8 cellular contexts compared by ENCODE assay signal in genomic region chr20:58388882-58389323, GRCh38. TPM values are rescaled to one million over a fixed set of nuclear protein-coding genes. Genes with fewer than 3 reads are reported as not detected.
DNase-seq lines count a peak whose midpoint lies in the region; ATAC-seq and TF ChIP-seq lines count a peak whose summit lies in the region.

VAPB (plus strand) TSS chr20:58389229; CDS start chr20:58389460, 231 bp downstream.

- H3K4me1 Mint-ChIP-seq in T-helper 2 cell treated with Interferon-gamma antibody and Interleukin-4, amounts not matched to agents 5 μg/mL and 100 μg/mL, for 36 hours (ENCODE audit: low read depth): peaks cover 34% of the 10 kb centered on the region

- DNase-seq in NCI-H187 treated with DMSO at 0.1 percent for 48 hours (lab: John Stamatoyannopoulos, UW) (peak; percentile 52), ascending aorta (ENCODE audit: low spot score in 2 of 2) (peak; percentile 69 to 96), right cardiac atrium (peak; percentile 96 to 98 (median 98)), vagina (ENCODE audit: extremely low spot score in 2 of 2) (peak in 1 of 2 donors; percentile 93)
- peak; percentile 97 for DNase-seq in T-helper 2 cell treated with Interferon-gamma antibody and Interleukin-4, amounts not matched to agents 5 μg/mL and 100 μg/mL, for 36 hours (ENCODE audit: low spot score)

- H3K9me3 ChIP-seq in ascending aorta: no peaks in the 10 kb centered on the region
- no peaks in the 10 kb centered on the region for H3K9me3 ChIP-seq in right cardiac atrium (ENCODE audit: control insufficient read depth, low read length)
- H3K9me3 ChIP-seq in vagina: no peaks in the 10 kb centered on the region

- peak within 1 kb of the TSS; percentile 94 for H3K4me3 Mint-ChIP-seq in T-helper 2 cell treated with Interferon-gamma antibody and Interleukin-4, amounts not matched to agents 5 μg/mL and 100 μg/mL, for 36 hours

- H3K27ac ChIP-seq in ascending aorta (peak within 1 kb of the TSS; percentile 81 to 91), right cardiac atrium (ENCODE audit: low read length) (peak within 1 kb of the TSS; percentile 93), rectal smooth muscle tissue (ENCODE audit: low read depth, low read length) (peak within 1 kb of the TSS; percentile 90), vagina (peak within 1 kb of the TSS; percentile 80)

- peaks cover 3 to 15% of the 10 kb centered on the region in 2 donors for H3K4me1 ChIP-seq in ascending aorta
- peaks cover 19% of the 10 kb centered on the region for H3K4me1 ChIP-seq in right cardiac atrium (ENCODE audit: control insufficient read depth, insufficient read depth, low read length)
- H3K4me1 ChIP-seq in rectal smooth muscle tissue (ENCODE audit: control insufficient read depth, insufficient read depth, low read length): peaks cover 8% of the 10 kb centered on the region
- peaks cover 42% of the 10 kb centered on the region for H3K4me1 ChIP-seq in vagina

- TF ChIP-seq CTCF in ascending aorta (IDR thresholded peaks at IDR 0.05) (no peak), vagina (IDR thresholded peaks at IDR 0.05) (no peak)

- peaks cover 28% of the 10 kb centered on the region for H3K36me3 Mint-ChIP-seq in T-helper 2 cell treated with Interferon-gamma antibody and Interleukin-4, amounts not matched to agents 5 μg/mL and 100 μg/mL, for 36 hours (ENCODE audit: low read depth)

- H3K9me3 Mint-ChIP-seq in T-helper 2 cell treated with Interferon-gamma antibody and Interleukin-4, amounts not matched to agents 5 μg/mL and 100 μg/mL, for 36 hours: no peaks in the 10 kb centered on the region

- H3K9ac ChIP-seq in rectal smooth muscle tissue (ENCODE audit: low read length): peak within 1 kb of the TSS; percentile 82

- TF ChIP-seq POLR2A in GM18505 (IDR thresholded peaks at IDR 0.05; ENCODE audit: borderline replicate concordance, extremely low read depth, insufficient read depth, insufficient read length): peak; percentile 62
- peak in 1 of 2 donors; percentile 80 for TF ChIP-seq POLR2A in vagina (IDR thresholded peaks at IDR 0.05)

- intact Hi-C loops in ascending aorta (cut with DNase I): loop anchor here (1.0 to 10.0 kb wide), 5 partner anchors 80 to 806 kb away; partner anchors contain the start of genes NPEPL1, RAB22A and STX16
- intact Hi-C loops in right cardiac atrium (cut with DNase I): no loop called here
- intact Hi-C loops in vagina (cut with DNase I): no loop called here

- under 1% methylated on average over 51 of the region's 51 CpGs for WGBS in right cardiac atrium

- no peaks in the 10 kb centered on the region for H3K27me3 ChIP-seq in ascending aorta
- H3K27me3 ChIP-seq in right cardiac atrium (ENCODE audit: control insufficient read depth, insufficient read depth): no peaks in the 10 kb centered on the region
- no peaks in the 10 kb centered on the region for H3K27me3 ChIP-seq in rectal smooth muscle tissue (ENCODE audit: control insufficient read depth, insufficient read depth, low read length)
- no peaks in the 10 kb centered on the region for H3K27me3 ChIP-seq in vagina

- ATAC-seq in GM18505 (IDR thresholded peaks at IDR 0.05; ENCODE audit: unreplicated experiment) (peak; percentile 96), HG02970 (IDR thresholded peaks at IDR 0.05; ENCODE audit: low FRiP score, unreplicated experiment) (peak; percentile 98), right cardiac atrium (peak; percentile 100)

- peak within 1 kb of the TSS; percentile 98 for H3K27ac Mint-ChIP-seq in T-helper 2 cell treated with Interferon-gamma antibody and Interleukin-4, amounts not matched to agents 5 μg/mL and 100 μg/mL, for 36 hours

- H3K27me3 Mint-ChIP-seq in T-helper 2 cell treated with Interferon-gamma antibody and Interleukin-4, amounts not matched to agents 5 μg/mL and 100 μg/mL, for 36 hours (ENCODE audit: low read depth): peaks cover 6% of the 10 kb centered on the region

- H3K36me3 ChIP-seq in ascending aorta (no peaks in the 10 kb centered on the region), rectal smooth muscle tissue (ENCODE audit: control insufficient read depth, insufficient read depth, low read length) (no peaks in the 10 kb centered on the region), vagina (no peaks in the 10 kb centered on the region)

- H3K4me3 ChIP-seq in ascending aorta: peak within 1 kb of the TSS; percentile 73 to 79
- peak within 1 kb of the TSS; percentile 95 for H3K4me3 ChIP-seq in right cardiac atrium (ENCODE audit: low read length)
- peak within 1 kb of the TSS; percentile 85 for H3K4me3 ChIP-seq in rectal smooth muscle tissue (ENCODE audit: low read length)
- peak within 1 kb of the TSS; percentile 74 to 83 for H3K4me3 ChIP-seq in vagina

RNA-seq across cellular contexts. Expression of gene VAPB, which starts in this region (rescaled TPM):
- total RNA-seq in ascending aorta (11.1 TPM), right cardiac atrium (10 to 100 TPM; 59.6 to 64.7 (median 63.6) TPM), vagina (21.6 TPM)
- 30.6 TPM for polyA plus RNA-seq in right cardiac atrium
